In genomic region chrX:103688949-103689348, GRCh38 we compare ENCODE assay signal across 8 cellular contexts. TPM values are rescaled to one million over a fixed set of nuclear protein-coding genes. Genes with fewer than 3 reads are reported as not detected.
DNase-seq lines count a peak whose midpoint lies in the region; ATAC-seq, FAIRE-seq and TF ChIP-seq lines count a peak whose summit lies in the region.

No MANE protein-coding gene starts in this region.

- no peak overlapping the region for H3K9ac ChIP-seq in stomach smooth muscle (ENCODE audit: low read length in 2 of 2)

- peak; percentile 39 for DNase-seq in M059J (ENCODE audit: low read depth)
- peak; percentile 41 for DNase-seq in SK-N-DZ (ENCODE audit: low spot score)
- DNase-seq in frontal cortex (ENCODE audit: low spot score in 2 of 2): peak in 1 of 2 donors; percentile 28
- DNase-seq in GF-D8 (lab: John Stamatoyannopoulos, UW): no peak
- DNase-seq in UCSD-AML1 (lab: John Stamatoyannopoulos, UW; ENCODE audit: unreplicated experiment): no peak

- H3K9me3 ChIP-seq in DOHH2 (ENCODE audit: control insufficient read depth, insufficient read depth, low read length) (no peaks in the 10 kb centered on the region), stomach smooth muscle (ENCODE audit: control insufficient read depth in 2 of 2, low read length in 2 of 2) (no peaks in the 10 kb centered on the region)

- H3K4me2 ChIP-seq in DOHH2 (ENCODE audit: low read length): peak overlapping the region; percentile 72

- peak; percentile 60 for TF ChIP-seq CTCF in DOHH2 (IDR thresholded peaks at IDR 0.05; ENCODE audit: low read depth, low read length, poor library complexity, severe bottlenecking)

- H3K36me3 ChIP-seq in DOHH2 (ENCODE audit: control insufficient read depth, low read length) (peaks cover 17% of the 10 kb centered on the region), stomach smooth muscle (ENCODE audit: control insufficient read depth in 2 of 2, insufficient read depth in 2 of 2, low read length in 2 of 2) (peaks cover 0 to 7% of the 10 kb centered on the region in 2 donors)

- H3F3A ChIP-seq in DOHH2 (ENCODE audit: control insufficient read depth, insufficient read depth): peaks cover 8% of the 10 kb centered on the region

- peak overlapping the region; percentile 91 for H3K4me3 ChIP-seq in DOHH2 (ENCODE audit: low read length)
- H3K4me3 ChIP-seq in stomach smooth muscle (ENCODE audit: low read length in 2 of 2): no peak overlapping the region

- FAIRE-seq in frontal cortex (lab: Jason Lieb, UNC): peak; percentile 96

- 0 out of 2 replicates have a peak, but pooled peaks cover 8% of the 10 kb centered on the region for H4K20me1 ChIP-seq in DOHH2 (ENCODE audit: control insufficient read depth, insufficient read depth, low read depth, low read length)

- 0 out of 2 replicates have a peak overlapping the region, but pooled peaks have one; percentile 6 for H3K27ac ChIP-seq in DOHH2 (ENCODE audit: low read depth, low read length)
- H3K27ac ChIP-seq in stomach smooth muscle (ENCODE audit: low read length): peak overlapping the region; percentile 96

- peaks cover 33% of the 10 kb centered on the region for H3K79me2 ChIP-seq in DOHH2 (ENCODE audit: control insufficient read depth, low read length)

- H3K4me1 ChIP-seq in DOHH2 (ENCODE audit: control insufficient read depth, low read length) (peaks cover 18% of the 10 kb centered on the region), stomach smooth muscle (ENCODE audit: control insufficient read depth, insufficient read depth, low read length) (no peaks in the 10 kb centered on the region)

- H3K27me3 ChIP-seq in DOHH2 (ENCODE audit: control insufficient read depth, low read length) (no peaks in the 10 kb centered on the region), stomach smooth muscle (ENCODE audit: control insufficient read depth in 1 of 2, insufficient read depth in 2 of 2, low read length in 2 of 2) (peaks cover 0 to 12% of the 10 kb centered on the region in 2 donors)

- H3K9me2 ChIP-seq in DOHH2 (replicated peaks; ENCODE audit: control insufficient read depth, low read length): no peaks in the 10 kb centered on the region

- no peak for ATAC-seq in GM21528 (IDR thresholded peaks at IDR 0.05; ENCODE audit: low FRiP score, unreplicated experiment)

RNA-seq across cellular contexts. Expression of gene MORF4L2, which starts 2.5 kb away (rescaled TPM):
- total RNA-seq in M059J (2014; rRNA removed; shearing (Covaris generic)): 936 and 1,313 TPM in 2 replicates
- polyA plus RNA-seq in SK-N-DZ (2014; cell fraction: cytosol; rRNA removed): 893 and 1,065 TPM in 2 replicates
- 519 and 539 TPM in 2 replicates for polyA plus RNA-seq in SK-N-DZ (2014; cell fraction: nucleus; rRNA removed)
- 425 TPM for total RNA-seq in frontal cortex

RNA-seq across cellular contexts. Expression of gene TMEM31, which starts 21.8 kb away (rescaled TPM):
- total RNA-seq in M059J (2014; rRNA removed; shearing (Covaris generic)): not detected in 2 replicates
- 0.51 and 0.74 TPM in 2 replicates for polyA plus RNA-seq in SK-N-DZ (2014; cell fraction: cytosol; rRNA removed)
- 0.37 TPM in 1 of 2 replicates, not detected in the other for polyA plus RNA-seq in SK-N-DZ (2014; cell fraction: nucleus; rRNA removed)
- total RNA-seq in frontal cortex: not detected

Comparison
In these comparisons a context has a peak if more than half of its experiments do, and no peak if none do; other contexts are left out.
1. DNase-seq: peak in M059J (single experiment) and SK-N-DZ (single experiment); none in GF-D8 (single experiment) and UCSD-AML1 (single experiment).